ENCODE assay signal across 8 cellular contexts in the genomic region with DNA sequence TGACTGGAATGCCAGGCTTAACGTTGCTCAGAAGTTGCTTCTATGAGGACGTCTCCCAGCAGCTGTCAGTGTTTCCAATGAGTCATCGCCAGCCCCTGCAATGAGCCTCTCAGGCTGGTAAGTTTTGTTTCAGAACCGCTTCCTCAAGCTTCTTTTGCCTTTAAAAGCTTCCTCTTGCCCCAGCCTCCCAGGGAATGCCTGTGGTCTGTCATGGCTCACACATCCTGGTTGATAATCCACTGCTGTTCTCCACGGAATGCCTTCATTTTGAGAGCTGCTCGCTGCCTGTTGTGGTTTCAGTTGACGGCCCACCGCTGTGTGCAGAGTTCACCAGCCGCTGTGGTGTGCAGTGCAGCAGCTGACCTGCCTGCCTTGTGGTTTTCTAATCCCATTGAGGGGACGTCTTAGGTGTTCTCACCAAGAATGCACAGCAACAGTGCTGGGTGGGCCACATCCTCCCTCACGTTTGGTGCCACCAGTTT.
DNase-seq lines count a peak whose midpoint lies in the region; ATAC-seq and TF ChIP-seq lines count a peak whose summit lies in the region.

No MANE protein-coding gene starts in this region.

- no peak overlapping the region for H2AFZ ChIP-seq in smooth muscle cell (ENCODE audit: low read depth)

- no peaks in the 10 kb centered on the region for H3K9me3 Mint-ChIP-seq in activated naive CD4-positive, alpha-beta T cell treated with anti-CD3 and anti-CD28 coated beads for 36 hours

- POLR2A ChIA-PET in AG04449 (lab: Yijun Ruan, JAX) = interaction anchor here (0.7 kb wide), 1 partner anchor 33 kb away, joined by 4 read pairs; no protein-coding TSS in a partner anchor

- TF ChIP-seq CTCF in AG04449 (IDR thresholded peaks at IDR 0.05; ENCODE audit: insufficient read depth, low read length, missing control alignments) = no peak
- TF ChIP-seq CTCF in RWPE2 (IDR thresholded peaks at IDR 0.05; ENCODE audit: poor library complexity, severe bottlenecking) = no peak
- TF ChIP-seq CTCF in left ventricle myocardium inferior (IDR thresholded peaks at IDR 0.05; ENCODE audit: borderline replicate concordance) = no peak
- no peak for TF ChIP-seq CTCF in smooth muscle cell (IDR thresholded peaks at IDR 0.05; ENCODE audit: borderline replicate concordance, insufficient read depth, poor library complexity, severe bottlenecking)

- H3K4me3 Mint-ChIP-seq in activated naive CD4-positive, alpha-beta T cell treated with anti-CD3 and anti-CD28 coated beads for 36 hours = peak overlapping the region; percentile 43

- peak overlapping the region; percentile 69 for H3K4me2 ChIP-seq in smooth muscle cell

- H3K27ac Mint-ChIP-seq in activated naive CD4-positive, alpha-beta T cell treated with anti-CD3 and anti-CD28 coated beads for 36 hours = peak overlapping the region; percentile 82

- CTCF ChIA-PET in AG04449 (lab: Yijun Ruan, JAX) = interaction anchor here (4.1 kb wide), 1 partner anchor 14 kb away, joined by 34 read pairs; no protein-coding TSS in a partner anchor
- CTCF ChIA-PET in activated naive CD4-positive, alpha-beta T cell treated with anti-CD3 and anti-CD28 coated beads for 36 hours (lab: Charles Lee) = interaction anchor here (0.7 kb wide), 1 partner anchor 76 kb away, joined by 3 read pairs; no protein-coding TSS in a partner anchor

- peak; percentile 78 for ATAC-seq in GM19023 (IDR thresholded peaks at IDR 0.05; ENCODE audit: unreplicated experiment)
- peak; percentile 76 for ATAC-seq in HG03103 (IDR thresholded peaks at IDR 0.05; ENCODE audit: low read depth, unreplicated experiment)
- peak; percentile 67 for ATAC-seq in RWPE2 (ENCODE audit: low read depth)

- H3K27ac ChIP-seq in RWPE2 (ENCODE audit: poor library complexity, severe bottlenecking) (no peak overlapping the region), left ventricle myocardium inferior (replicated peaks) (peak overlapping the region; percentile 2), smooth muscle cell (ENCODE audit: low read depth) (peak overlapping the region; percentile 79)

- intact Hi-C loops in activated naive CD4-positive, alpha-beta T cell treated with anti-CD3 and anti-CD28 coated beads for 36 hours (cut with micrococcal nuclease) = loop anchor here (1.0 to 5.0 kb wide), 5 partner anchors 65 to 279 kb away; a partner anchor contains a TSS
- intact Hi-C loops in left ventricle myocardium inferior (cut with micrococcal nuclease) = no loop called here

- no peaks in the 10 kb centered on the region for H3K27me3 Mint-ChIP-seq in activated naive CD4-positive, alpha-beta T cell treated with anti-CD3 and anti-CD28 coated beads for 36 hours (ENCODE audit: low read depth)

- H3F3A ChIP-seq in smooth muscle cell (ENCODE audit: low read depth) = peaks cover 22% of the 10 kb centered on the region

- H3K4me3 ChIP-seq in AG04449 (ENCODE audit: low read depth, low read length) (peak overlapping the region; percentile 47), RWPE2 (ENCODE audit: severe bottlenecking) (no peak overlapping the region), left ventricle myocardium inferior (peak overlapping the region; percentile 25), smooth muscle cell (no peak overlapping the region)

- 0% methylated on average over 11 of the region's 11 CpGs for WGBS in smooth muscle cell (ENCODE audit: low lambda C conversion rate)

- peaks cover 8% of the 10 kb centered on the region for H4K20me1 ChIP-seq in smooth muscle cell (ENCODE audit: low read depth)

- peaks cover 5% of the 10 kb centered on the region for H3K36me3 Mint-ChIP-seq in activated naive CD4-positive, alpha-beta T cell treated with anti-CD3 and anti-CD28 coated beads for 36 hours (ENCODE audit: low read depth)

- H3K9me3 ChIP-seq in RWPE2 (ENCODE audit: severe bottlenecking) = no peaks in the 10 kb centered on the region
- H3K9me3 ChIP-seq in left ventricle myocardium inferior (replicated peaks) = no peaks in the 10 kb centered on the region
- no peaks in the 10 kb centered on the region for H3K9me3 ChIP-seq in smooth muscle cell (replicated peaks; ENCODE audit: low read depth)

- peaks cover 47% of the 10 kb centered on the region for H3K4me1 Mint-ChIP-seq in activated naive CD4-positive, alpha-beta T cell treated with anti-CD3 and anti-CD28 coated beads for 36 hours (ENCODE audit: low read depth)

- H3K9ac ChIP-seq in smooth muscle cell (ENCODE audit: low read depth) = no peak overlapping the region

- H3K27me3 ChIP-seq in RWPE2 (ENCODE audit: insufficient read depth, poor library complexity, severe bottlenecking) = no peaks in the 10 kb centered on the region
- H3K27me3 ChIP-seq in left ventricle myocardium inferior (ENCODE audit: low read depth) = peaks cover 6% of the 10 kb centered on the region
- no peaks in the 10 kb centered on the region for H3K27me3 ChIP-seq in smooth muscle cell (ENCODE audit: low read depth)

- H3K4me1 ChIP-seq in RWPE2 (ENCODE audit: insufficient read depth, poor library complexity, severe bottlenecking) (no peaks in the 10 kb centered on the region), left ventricle myocardium inferior (peaks cover 7% of the 10 kb centered on the region), smooth muscle cell (ENCODE audit: low read depth) (peaks cover 11% of the 10 kb centered on the region)

- H3K79me2 ChIP-seq in smooth muscle cell (ENCODE audit: low read depth) = no peaks in the 10 kb centered on the region

- H3K36me3 ChIP-seq in RWPE2 (ENCODE audit: low read depth) = no peaks in the 10 kb centered on the region
- H3K36me3 ChIP-seq in left ventricle myocardium inferior = no peaks in the 10 kb centered on the region
- H3K36me3 ChIP-seq in smooth muscle cell (ENCODE audit: low read depth) = no peaks in the 10 kb centered on the region

- DNase-seq in AG04449 (ENCODE audit: low read depth, low spot score) (peak; percentile 87), RWPE2 (ENCODE audit: low spot score) (peak; percentile 7), left ventricle myocardium inferior (no peak), smooth muscle cell (lab: John Stamatoyannopoulos, UW; ENCODE audit: unreplicated experiment) (peak; percentile 50), NCI-H446 (lab: John Stamatoyannopoulos, UW) (no peak)
- peak; percentile 91 for DNase-seq in activated naive CD4-positive, alpha-beta T cell treated with anti-CD3 and anti-CD28 coated beads for 36 hours

Comparison
In these comparisons a context has a peak if more than half of its experiments do, and no peak if none do; other contexts are left out.
1. DNase-seq: peak in AG04449 (single experiment), RWPE2 (single experiment), activated naive CD4-positive, alpha-beta T cell treated with anti-CD3 and anti-CD28 coated beads for 36 hours (single experiment) and smooth muscle cell (single experiment); none in left ventricle myocardium inferior (single experiment) and NCI-H446 (0 of 2).
2. H3K4me3 ChIP-seq: peak in AG04449 (single experiment) and left ventricle myocardium inferior (single experiment); none in RWPE2 (single experiment) and smooth muscle cell (single experiment).
3. Peak in every context shown above with its lines, with median percentiles within 50 percentile points of each other: ATAC-seq.